ENCODE assay signal across 8 cellular contexts in the genomic region with DNA sequence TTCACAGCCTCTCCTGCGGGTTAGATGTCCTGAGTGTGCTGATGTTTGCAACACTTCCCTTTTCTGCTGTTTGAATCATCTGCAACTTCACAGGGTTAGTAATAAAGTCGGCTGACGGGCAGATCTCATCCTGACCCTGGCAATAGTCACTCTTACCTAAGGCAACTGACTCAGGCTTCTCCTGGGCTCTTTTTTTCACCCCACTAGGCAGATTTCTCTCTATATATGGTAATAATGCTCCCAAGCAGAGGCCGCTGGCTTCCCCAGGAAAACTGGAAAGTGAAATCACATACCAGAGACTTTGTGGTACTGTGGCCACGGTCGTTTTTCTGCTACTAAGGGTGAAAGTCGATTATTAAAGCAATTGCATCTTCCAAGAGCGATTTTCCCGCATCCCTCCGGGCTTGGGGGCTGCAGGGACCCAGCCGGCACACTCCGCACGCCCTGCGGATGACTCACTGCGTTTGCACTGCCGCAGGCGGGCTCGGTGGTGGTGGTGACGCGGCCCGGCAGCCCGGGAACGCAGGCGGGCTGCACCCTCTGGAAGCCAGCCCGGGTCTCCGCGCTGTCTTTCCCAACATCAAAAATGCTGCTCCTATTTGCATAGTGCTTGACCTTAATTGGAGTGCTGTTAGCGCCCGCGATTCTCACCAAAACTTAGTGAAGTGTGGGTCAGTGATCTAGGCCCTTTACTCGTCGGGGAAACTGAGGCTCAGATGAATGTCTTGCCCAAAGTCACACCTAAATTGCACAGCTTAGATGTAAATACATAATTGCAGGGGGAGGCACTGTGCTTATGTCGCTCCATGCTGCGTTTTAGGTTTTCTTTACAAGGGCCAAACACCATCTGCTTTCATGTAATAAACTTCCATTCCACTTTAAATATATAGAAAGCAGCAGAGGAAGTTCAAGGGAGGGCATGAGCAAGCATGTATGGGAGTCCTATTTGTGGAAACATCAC. TPM values are rescaled to one million over a fixed set of nuclear protein-coding genes. Genes with fewer than 3 reads are reported as not detected.
A peak's percentile ranks its signal among the peaks of the same experiment; 100 is the strongest.
DNase-seq lines count a peak whose midpoint lies in the region; ATAC-seq and TF ChIP-seq lines count a peak whose summit lies in the region.

No MANE protein-coding gene starts in this region.

- DNase-seq in DMS53 (lab: John Stamatoyannopoulos, UW) (peak; percentile 88), GOT3 (lab: John Stamatoyannopoulos, UW) (peak; percentile 75), NCI-H1092 (lab: John Stamatoyannopoulos, UW) (peak; percentile 6), lower lobe of right lung (peak; percentile 88)
- DNase-seq in effector CD4-positive, alpha-beta T cell, result peak; percentile 41
- DNase-seq in stimulated activated CD8-positive, alpha-beta memory T cell treated with anti-CD3 and anti-CD28 coated beads, Interleukin-4, amount 100 ng/mL, for 48 hours, result peak; percentile 54

- no peaks in the 10 kb centered on the region for H3K36me3 ChIP-seq in lower lobe of right lung

- peak overlapping the region; percentile 83 for H3K27ac ChIP-seq in lower lobe of right lung

- no peaks in the 10 kb centered on the region for H3K9me3 ChIP-seq in lower lobe of right lung

- H3K27me3 ChIP-seq in lower lobe of right lung (ENCODE audit: low read depth), result no peaks in the 10 kb centered on the region

- intact Hi-C loops in lower lobe of right lung (cut with DNase I), result loop anchor here (5.0 kb wide), 1 partner anchor 213 kb away; no protein-coding TSS in a partner anchor

- H3K4me3 ChIP-seq in WI38 (ENCODE audit: low read depth, low read length), result peak overlapping the region; percentile 47
- H3K4me3 ChIP-seq in lower lobe of right lung, result peak overlapping the region; percentile 57

- peaks cover 37% of the 10 kb centered on the region for H3K4me1 ChIP-seq in lower lobe of right lung

- TF ChIP-seq CTCF in WI38 (IDR thresholded peaks at IDR 0.05; ENCODE audit: low read depth, low read length), result no peak
- no peak for TF ChIP-seq CTCF in lower lobe of right lung (IDR thresholded peaks at IDR 0.05)

- ATAC-seq in lower lobe of right lung (peak; percentile 96 to 97), GM19324 (IDR thresholded peaks at IDR 0.05; ENCODE audit: low FRiP score, unreplicated experiment) (no peak)

RNA-seq across cellular contexts. Expression of a gene that starts 47.6 kb away (rescaled TPM):
- total RNA-seq in lower lobe of right lung, result 409 TPM

Comparison
In these comparisons a context has a peak if more than half of its experiments do, and no peak if none do; other contexts are left out.
1. DNase-seq: peak in every context shown above with its lines; median percentile 88 in DMS53; 88 in lower lobe of right lung; 75 in GOT3; 54 in stimulated activated CD8-positive, alpha-beta memory T cell treated with anti-CD3 and anti-CD28 coated beads, Interleukin-4, amount 100 ng/mL, for 48 hours; 41 in effector CD4-positive, alpha-beta T cell; 6 in NCI-H1092.